ENCODE assay signal across 20 cellular contexts in the genomic region with DNA sequence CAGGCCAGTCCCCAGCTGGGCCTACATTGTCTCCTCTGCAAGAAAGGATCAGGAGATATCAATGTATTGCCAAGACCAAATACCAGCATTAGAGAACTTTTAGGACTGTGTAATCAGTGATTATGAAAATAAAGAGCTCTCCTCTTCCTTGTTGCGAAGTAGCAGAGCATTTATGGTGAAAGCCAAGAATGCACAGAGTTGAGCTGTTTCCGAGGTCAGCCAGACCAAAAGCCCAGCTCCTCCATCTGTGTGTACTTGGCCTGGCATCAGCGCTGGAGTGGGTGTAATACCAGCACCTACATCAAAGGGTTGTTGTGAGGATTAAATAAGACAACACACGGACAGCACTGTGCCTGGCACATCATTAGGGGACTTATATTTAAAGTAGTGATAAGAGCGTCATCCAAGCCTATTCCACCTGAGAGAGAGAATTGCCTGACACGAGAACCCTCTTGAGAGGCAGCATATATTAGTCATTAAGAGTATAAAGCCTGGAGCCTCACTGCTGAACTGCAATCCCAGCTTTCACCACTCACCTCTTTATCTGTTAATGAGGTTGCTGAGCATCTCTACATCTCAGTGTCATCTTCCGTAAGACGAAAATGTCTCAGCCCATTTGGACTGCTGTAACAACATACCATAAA. TPM values are rescaled to one million over a fixed set of nuclear protein-coding genes. Genes with fewer than 3 reads are reported as not detected.
DNase-seq lines count a peak whose midpoint lies in the region; ATAC-seq and TF ChIP-seq lines count a peak whose summit lies in the region.
"Had no signal": no experiment of that assay in that cellular context is flagged by ENCODE, and none has a peak within 500 bp of the region (broad histone marks: within the 10 kb centered on the region; RNA-seq: fewer than 3 reads in every experiment).

No MANE protein-coding gene starts in this region.

- H3K9me2 ChIP-seq in HCT116 (ENCODE audit: insufficient read depth), result no peaks in the 10 kb centered on the region

- TF ChIP-seq CTCF in HCT116 (IDR thresholded peaks at IDR 0.05 in 2 of 3, conservative IDR thresholded peaks at IDR 0.05 in 1 of 3; ENCODE audit: borderline replicate concordance in 1 of 3, insufficient read depth in 1 of 3, low read depth in 2 of 3, low read length in 2 of 3) (0 out of 6 replicates have a peak, but pooled peaks of 1 of the 3 experiments have one; percentile 14), fibroblast of the aortic adventitia (IDR thresholded peaks at IDR 0.05; ENCODE audit: insufficient read depth, low read length) (peak; percentile 5), HFFc6 (IDR thresholded peaks at IDR 0.05) (no peak; the same call in 1 of the 2 replicates)

- H3K9me3 Mint-ChIP-seq in HFFc6 (no peaks in the 10 kb centered on the region), immature natural killer cell (no peaks in the 10 kb centered on the region)
- H3K9me3 Mint-ChIP-seq: activated naive CD8-positive, alpha-beta T cell treated with anti-CD3 and anti-CD28 coated beads for 36 hours; CD8-positive, alpha-beta memory T cell; nephron had no signal

- no peak overlapping the region for H3K27ac ChIP-seq in HCT116 (ENCODE audit: low read depth, low read length)
- H3K27ac ChIP-seq: prostate gland, suprapubic skin had no signal

- H3K27me3 ChIP-seq in HCT116 (ENCODE audit: insufficient read depth, low read length), result no peaks in the 10 kb centered on the region
- H3K27me3 ChIP-seq: suprapubic skin had no signal

- POLR2A ChIA-PET in HCT116 (lab: Charles Lee), result interaction anchor here (1.3 kb wide), 1 partner anchor 8 kb away, joined by 4 read pairs; the partner anchor contains the start of gene SLC16A14

- H3K27ac Mint-ChIP-seq in HFFc6 (no peak overlapping the region), immature natural killer cell (no peak overlapping the region)
- H3K27ac Mint-ChIP-seq: activated naive CD8-positive, alpha-beta T cell treated with anti-CD3 and anti-CD28 coated beads for 36 hours; CD8-positive, alpha-beta memory T cell; nephron had no signal

- H4K20me1 ChIP-seq in HCT116 (ENCODE audit: insufficient read depth), result no peaks in the 10 kb centered on the region

- no TSS peak for BruUV-seq in HCT116 (replicated peaks; lab: Mats Ljungman, UMichigan)

- H3K27me3 Mint-ChIP-seq in HFFc6 (ENCODE audit: insufficient read depth) (peaks cover 14% of the 10 kb centered on the region), immature natural killer cell (ENCODE audit: low read depth in 3 of 3) (peaks cover 0 to 1% (median 0%) of the 10 kb centered on the region in 3 donors)

- H3K36me3 ChIP-seq in HCT116 (ENCODE audit: control insufficient read depth in 1 of 2, insufficient read depth in 2 of 2, low read length in 2 of 2), result no peaks in the 10 kb centered on the region
- H3K36me3 ChIP-seq: prostate gland, suprapubic skin had no signal

- TF ChIP-seq POLR2A in HCT116 (IDR thresholded peaks at IDR 0.05; ENCODE audit: borderline replicate concordance, extremely low read depth, insufficient read depth, insufficient read length), result no peak

- CTCF ChIA-PET in HCT116 (lab: Charles Lee), result interaction anchor here (2.1 kb wide), 1 partner anchor 9 kb away, joined by 8 read pairs; no protein-coding TSS in a partner anchor

- H3K36me3 Mint-ChIP-seq in HFFc6 (ENCODE audit: low read depth) (no peaks in the 10 kb centered on the region), immature natural killer cell (no peaks in the 10 kb centered on the region)
- H3K36me3 Mint-ChIP-seq: activated naive CD8-positive, alpha-beta T cell treated with anti-CD3 and anti-CD28 coated beads for 36 hours; CD8-positive, alpha-beta memory T cell had no signal

- RAD21 ChIA-PET in HCT116 (lab: Charles Lee; ENCODE audit: low non-redundant PET in 1 of 2, low total read pairs in 2 of 2, uncharacterized antibody in 2 of 2, unreplicated experiment in 2 of 2), result no interaction called here

- DNase-seq in DMS53 treated with DMSO at 0.1 percent for 48 hours (lab: John Stamatoyannopoulos, UW; ENCODE audit: unreplicated experiment) (peak; percentile 49), HCT116 (ENCODE audit: low read depth, low spot score) (no peak), RKO (ENCODE audit: low spot score) (peak; percentile 45), fibroblast of the aortic adventitia (ENCODE audit: low read depth) (peak; percentile 28), mesenteric fat pad (ENCODE audit: low spot score) (no peak), HFFc6 (no peak), immature natural killer cell (no peak)
- DNase-seq: activated CD4-positive, alpha-beta T cell treated with anti-CD3 and anti-CD28 coated beads, Interleukin-2, amount 50 U/mL, for 4 hours; activated naive CD8-positive, alpha-beta T cell treated with anti-CD3 and anti-CD28 coated beads for 36 hours; activated T-cell treated with anti-CD3 and anti-CD28 coated beads, Interleukin-2, amount 50 U/mL, for 4 hours; CD8-positive, alpha-beta memory T cell; hippocampal formation; kidney glomerular epithelial cell; NCI-H1417; small intestine; T-helper 1 cell had no signal

- peaks cover 0 to 5% of the 10 kb centered on the region in 2 experiments; a peak in 2 of 4 replicates for H3K4me1 ChIP-seq in HCT116 (ENCODE audit: control insufficient read depth in 1 of 2, insufficient read depth in 2 of 2, low read length in 2 of 2)
- H3K4me1 ChIP-seq: prostate gland, suprapubic skin had no signal

- no peak for TF ChIP-seq RAD21 in HCT116 (IDR thresholded peaks at IDR 0.05; ENCODE audit: low read depth)

- no peaks in the 10 kb centered on the region for H3K79me2 ChIP-seq in HCT116 (ENCODE audit: insufficient read depth, low read length)

- H3K4me3 Mint-ChIP-seq in HFFc6, result no peak overlapping the region
- H3K4me3 Mint-ChIP-seq in immature natural killer cell, result no peak overlapping the region
- H3K4me3 Mint-ChIP-seq: activated naive CD8-positive, alpha-beta T cell treated with anti-CD3 and anti-CD28 coated beads for 36 hours; activated T-cell treated with anti-CD3 and anti-CD28 coated beads, Interleukin-2, amount 50 U/mL, for 4 hours; CD8-positive, alpha-beta memory T cell; nephron had no signal

- intact Hi-C loops in HCT116 (cut with micrococcal nuclease), result no loop called here

- H2AFZ ChIP-seq in HCT116 (ENCODE audit: low read depth, low read length, poor library complexity, severe bottlenecking), result no peak overlapping the region

- H3K4me3 ChIP-seq in HCT116 (replicated peaks in 1 of 2; ENCODE audit: low read depth in 1 of 2, low read length in 2 of 2), result no peak overlapping the region
- H3K4me3 ChIP-seq in fibroblast of the aortic adventitia (ENCODE audit: low read depth, low read length), result no peak overlapping the region
- H3K4me3 ChIP-seq: prostate gland, suprapubic skin had no signal

- no peak overlapping the region for H3K9ac ChIP-seq in HCT116 (ENCODE audit: low read length)

- no peak overlapping the region for H3K4me2 ChIP-seq in HCT116 (ENCODE audit: low read length)

- H3K4me1 Mint-ChIP-seq in HFFc6 (ENCODE audit: low read depth), result no peaks in the 10 kb centered on the region
- no peaks in the 10 kb centered on the region for H3K4me1 Mint-ChIP-seq in immature natural killer cell
- H3K4me1 Mint-ChIP-seq: activated naive CD8-positive, alpha-beta T cell treated with anti-CD3 and anti-CD28 coated beads for 36 hours; CD8-positive, alpha-beta memory T cell; nephron had no signal

- H3K9me3 ChIP-seq in HCT116 (ENCODE audit: control insufficient read depth in 1 of 2, insufficient read depth in 1 of 2, low read depth in 1 of 2, low read length in 2 of 2), result no peaks in the 10 kb centered on the region
- H3K9me3 ChIP-seq: prostate gland, suprapubic skin had no signal

- ATAC-seq in HCT116 (peak; percentile 77), GM21390 (IDR thresholded peaks at IDR 0.05; ENCODE audit: unreplicated experiment) (no peak)
- ATAC-seq: activated T-cell treated with anti-CD3 and anti-CD28 coated beads, Interleukin-2, amount 50 U/mL, for 4 hours had no signal

TF ChIP-seq in HCT116, 20 proteins besides CTCF, POLR2A, EP300 and RAD21:
- TF ChIP-seq EGR1 (IDR thresholded peaks at IDR 0.05; ENCODE audit: low read depth), result no peak
- no peak for TF ChIP-seq ELF1 (IDR thresholded peaks at IDR 0.05; ENCODE audit: borderline replicate concordance, low read depth)
- TF ChIP-seq ATF3 (IDR thresholded peaks at IDR 0.05), result no peak
- no peak for TF ChIP-seq FOSL1 (IDR thresholded peaks at IDR 0.05; ENCODE audit: low read depth)
- TF ChIP-seq YY1 (IDR thresholded peaks at IDR 0.05; ENCODE audit: extremely low read depth, insufficient replicate concordance, low read depth, low read length), result no peak
- no peak for TF ChIP-seq CBX3 (IDR thresholded peaks at IDR 0.05; ENCODE audit: low read depth)

RNA-seq across cellular contexts. Expression of gene SLC16A14, which starts 7.4 kb away (rescaled TPM):
- total RNA-seq in HCT116 (2021; ENCODE audit: unreplicated experiment), result 7.9 TPM
- polyA plus RNA-seq in HCT116 (2012), result 6.2 and 6.9 TPM in 2 replicates
- total RNA-seq in fibroblast of the aortic adventitia (ENCODE audit: low replicate concordance), result 0.49 and 1.4 TPM in 2 replicates
- total RNA-seq in mesenteric fat pad, result 2.5 TPM
- under 1 TPM in 4 of 6 experiments, not detected in 2; 0.29 to 0.53 (median 0.42) TPM for total RNA-seq in HFFc6 (2021; fragmentation: NEBNext Ultra II Directional; extraction: Animal tissue kit (Norgen Biotek cat#: 25700))
- under 1 TPM in 2 of 3 donors, not detected in 1; 0.12 to 0.15 TPM for polyA plus RNA-seq in immature natural killer cell

Comparison
In these comparisons a context has a peak if more than half of its experiments do, and no peak if none do; other contexts are left out.
1. DNase-seq: peak in DMS53 treated with DMSO at 0.1 percent for 48 hours (single experiment), RKO (single experiment) and fibroblast of the aortic adventitia (single experiment); none in HCT116 (single experiment), mesenteric fat pad (single experiment), HFFc6 (single experiment) and immature natural killer cell (0 of 3).